In the genomic region with DNA sequence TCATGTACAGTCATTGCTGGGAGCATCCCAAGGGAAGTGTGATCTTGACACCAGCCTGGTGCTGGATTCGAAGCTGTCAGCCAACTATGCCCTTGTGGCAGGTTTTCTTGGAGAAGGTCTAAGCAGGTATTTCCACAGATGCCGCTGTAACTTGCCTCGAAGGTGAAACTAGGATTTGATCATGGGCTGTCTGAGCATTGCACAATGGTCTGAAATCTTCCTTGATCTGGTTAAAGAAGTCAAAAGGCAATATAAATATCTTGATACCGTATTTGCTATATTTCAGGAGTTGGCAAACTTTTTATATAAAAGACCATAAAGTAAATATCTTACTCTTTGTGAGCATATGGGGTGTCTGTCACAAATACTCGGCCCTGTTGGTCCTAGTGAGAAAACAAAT, we compare ENCODE assay signal across 26 cellular contexts.
A peak's percentile ranks its signal among the peaks of the same experiment; 100 is the strongest.
DNase-seq lines count a peak whose midpoint lies in the region; ATAC-seq, FAIRE-seq and TF ChIP-seq lines count a peak whose summit lies in the region.
"Had no signal": no experiment of that assay in that cellular context is flagged by ENCODE, and none has a peak within 500 bp of the region (broad histone marks: within the 10 kb centered on the region; RNA-seq: fewer than 3 reads in every experiment).

No MANE protein-coding gene starts in this region.

- H4K5ac ChIP-seq in IMR-90 (ENCODE audit: low read depth, low read length) = no peak overlapping the region

- H4K8ac ChIP-seq in IMR-90 (ENCODE audit: low read depth in 2 of 2, low read length in 2 of 2) (no peak overlapping the region), mesenchymal stem cell (ENCODE audit: low read length) (no peak overlapping the region), trophoblast cell (ENCODE audit: low read depth, low read length) (no peak overlapping the region)

- no peaks in the 10 kb centered on the region for H4K20me1 ChIP-seq in IMR-90 (ENCODE audit: insufficient read depth, low read length)
- H4K20me1 ChIP-seq: BLaER1 had no signal

- no peak overlapping the region for H4K12ac ChIP-seq in trophoblast cell (ENCODE audit: low read depth, low read length)

- no peak overlapping the region for H3K23ac ChIP-seq in IMR-90 (ENCODE audit: low read depth, low read length)
- H3K23ac ChIP-seq in mesenchymal stem cell (ENCODE audit: low read length in 2 of 2) = no peak overlapping the region
- peak overlapping the region; percentile 33 for H3K23ac ChIP-seq in trophoblast cell (ENCODE audit: low read length)

- CTCF ChIA-PET in Caco-2 (lab: Charles Lee) = no interaction called here
- CTCF ChIA-PET in IMR-90 (lab: Yijun Ruan, JAX) = interaction anchor here (0.9 kb wide), 1 partner anchor 167 kb away, joined by 4 read pairs; no protein-coding TSS in a partner anchor

- H3K18ac ChIP-seq in IMR-90 (ENCODE audit: low read depth, low read length) = no peak overlapping the region
- H3K18ac ChIP-seq in mesenchymal stem cell (ENCODE audit: low read depth in 1 of 2, low read length in 2 of 2) = no peak overlapping the region
- no peak overlapping the region for H3K18ac ChIP-seq in trophoblast cell (ENCODE audit: low read length)

- H3K4me3 ChIP-seq in Caco-2 (ENCODE audit: low read depth, low read length) (no peak overlapping the region), IMR-90 (ENCODE audit: insufficient read depth, low read depth, low read length) (no peak overlapping the region), mesenchymal stem cell (ENCODE audit: insufficient read depth in 1 of 2, low read depth in 1 of 2, low read length in 2 of 2) (no peak overlapping the region), trophoblast cell (ENCODE audit: low read depth, low read length) (no peak overlapping the region)
- H3K4me3 ChIP-seq: BLaER1 had no signal

- no peak for TF ChIP-seq POLR2A in IMR-90 (IDR thresholded peaks at IDR 0.05; ENCODE audit: low read depth, low read length)
- TF ChIP-seq POLR2A in H54 (IDR thresholded peaks at IDR 0.05; ENCODE audit: low read depth, low read length) = no peak

- H2BK15ac ChIP-seq in IMR-90 (ENCODE audit: low read depth, low read length) = no peak overlapping the region
- H2BK15ac ChIP-seq in mesenchymal stem cell (ENCODE audit: low read depth, poor library complexity, severe bottlenecking) = no peak overlapping the region

- H4K91ac ChIP-seq in IMR-90 (ENCODE audit: insufficient read depth, low read depth, low read length) (no peak overlapping the region), mesenchymal stem cell (ENCODE audit: low read length) (no peak overlapping the region), trophoblast cell (ENCODE audit: low read depth, low read length) (no peak overlapping the region)

- H3K4me2 ChIP-seq in IMR-90 (ENCODE audit: low read depth, low read length) = no peak overlapping the region
- H3K4me2 ChIP-seq in mesenchymal stem cell (ENCODE audit: low read length, poor library complexity, severe bottlenecking) = no peak overlapping the region
- no peak overlapping the region for H3K4me2 ChIP-seq in trophoblast cell (ENCODE audit: low read length)
- H3K4me2 ChIP-seq: BLaER1 had no signal

- H3K79me1 ChIP-seq in IMR-90 (ENCODE audit: low read depth in 1 of 2, low read length in 2 of 2) = no peaks in the 10 kb centered on the region
- H3K79me1 ChIP-seq in mesenchymal stem cell (replicated peaks; ENCODE audit: low read length, poor library complexity, severe bottlenecking) = no peaks in the 10 kb centered on the region
- H3K79me1 ChIP-seq in trophoblast cell (ENCODE audit: low read length) = no peaks in the 10 kb centered on the region

- no peaks in the 10 kb centered on the region for H3K27me3 ChIP-seq in Caco-2 (replicated peaks; ENCODE audit: control insufficient read depth, insufficient read depth, low read length)
- H3K27me3 ChIP-seq in IMR-90 (ENCODE audit: control insufficient read depth, insufficient read depth, low read length) = no peaks in the 10 kb centered on the region
- H3K27me3 ChIP-seq in mesenchymal stem cell (ENCODE audit: control insufficient read depth in 1 of 2, insufficient read depth in 1 of 2, low read length in 2 of 2) = no peaks in the 10 kb centered on the region
- no peaks in the 10 kb centered on the region for H3K27me3 ChIP-seq in trophoblast cell (ENCODE audit: insufficient read depth, low read length)
- H3K27me3 ChIP-seq: BE2C, BLaER1 had no signal

- H2AFZ ChIP-seq in IMR-90 (replicated peaks; ENCODE audit: low read length, poor library complexity) = no peak overlapping the region
- no peak overlapping the region for H2AFZ ChIP-seq in mesenchymal stem cell (ENCODE audit: low read depth, low read length)
- no peak overlapping the region for H2AFZ ChIP-seq in trophoblast cell (ENCODE audit: insufficient read depth, low read length, poor library complexity)

- no peak overlapping the region for H3K14ac ChIP-seq in IMR-90 (replicated peaks; ENCODE audit: low read depth, low read length)
- no peak overlapping the region for H3K14ac ChIP-seq in mesenchymal stem cell (ENCODE audit: low read length in 2 of 2)
- H3K14ac ChIP-seq in trophoblast cell (ENCODE audit: low read length) = no peak overlapping the region

- ATAC-seq in IMR-90 (ENCODE audit: low read depth) (no peak), HG03025 (IDR thresholded peaks at IDR 0.05; ENCODE audit: low FRiP score, unreplicated experiment) (no peak)

- POLR2A ChIA-PET in Caco-2 (lab: Charles Lee) = no interaction called here
- POLR2A ChIA-PET in IMR-90 (lab: Charles Lee; ENCODE audit: unreplicated experiment) = no interaction called here

- peaks cover 30% of the 10 kb centered on the region for H3K9me3 Mint-ChIP-seq in Caco-2 (ENCODE audit: unreplicated experiment)
- H3K9me3 Mint-ChIP-seq: CD4-positive, alpha-beta memory T cell had no signal

- H3K36me3 ChIP-seq in Caco-2 (ENCODE audit: control insufficient read depth, insufficient read depth, low read length) (no peaks in the 10 kb centered on the region), IMR-90 (ENCODE audit: control insufficient read depth, insufficient read depth, low read length) (no peaks in the 10 kb centered on the region), mesenchymal stem cell (ENCODE audit: control insufficient read depth in 1 of 2, insufficient read depth in 2 of 2, low read depth in 1 of 2, low read length in 2 of 2) (no peaks in the 10 kb centered on the region), trophoblast cell (ENCODE audit: control insufficient read depth in 1 of 2, insufficient read depth in 2 of 2, low read length in 2 of 2) (no peaks in the 10 kb centered on the region)
- H3K36me3 ChIP-seq: BE2C, BLaER1 had no signal

- H2BK120ac ChIP-seq in IMR-90 (ENCODE audit: low read depth, low read length) = no peak overlapping the region
- no peak overlapping the region for H2BK120ac ChIP-seq in mesenchymal stem cell (ENCODE audit: low read depth, low read length)
- no peak overlapping the region for H2BK120ac ChIP-seq in trophoblast cell (ENCODE audit: insufficient read depth, low read length, poor library complexity)

- intact Hi-C loops in Caco-2 (cut with micrococcal nuclease; ENCODE audit: unreplicated experiment) (loop anchor here (5.0 to 10.0 kb wide), 3 partner anchors 68 to 1046 kb away; a partner anchor contains a TSS), IMR-90 (cut with micrococcal nuclease) (loop anchor here (10.0 kb wide), 1 partner anchor 516 kb away; no protein-coding TSS in a partner anchor)

- in situ Hi-C loops in IMR-90 (cut with MboI; ENCODE audit: low sequenced_read_pairs) = loop anchor here (10.0 kb wide), 2 partner anchors 176 to 1036 kb away; a partner anchor contains a TSS

- no peak overlapping the region for H3K4ac ChIP-seq in IMR-90 (ENCODE audit: low read depth, low read length)
- no peak overlapping the region for H3K4ac ChIP-seq in mesenchymal stem cell (ENCODE audit: low read depth in 1 of 2, low read length in 2 of 2)
- H3K4ac ChIP-seq in trophoblast cell (ENCODE audit: low read depth, low read length) = no peak overlapping the region

- H3K56ac ChIP-seq in IMR-90 (ENCODE audit: extremely low read depth, insufficient read depth, low read length) = no peak overlapping the region; the same call in 1 of the 2 replicates

- no peaks in the 10 kb centered on the region for H3K9me1 ChIP-seq in IMR-90 (ENCODE audit: insufficient read depth, low read length)

- H2BK12ac ChIP-seq in mesenchymal stem cell (ENCODE audit: low read length in 2 of 2) = no peak overlapping the region
- H2BK12ac ChIP-seq in trophoblast cell (ENCODE audit: low read length) = no peak overlapping the region

- H3K79me2 ChIP-seq in trophoblast cell (ENCODE audit: control insufficient read depth, insufficient read depth, low read length, poor library complexity) = no peaks in the 10 kb centered on the region

- no peak for FAIRE-seq in H54 (lab: Jason Lieb, UNC)
- FAIRE-seq: A204.1, D721Med, G401.6, GM12891, GM19239 had no signal

- no peak overlapping the region for H3K4me3 Mint-ChIP-seq in Caco-2 (ENCODE audit: unreplicated experiment)
- H3K4me3 Mint-ChIP-seq: CD14-positive monocyte; CD4-positive, alpha-beta memory T cell; CD4-positive, CD25-positive, alpha-beta regulatory T cell; CD8-positive, alpha-beta memory T cell had no signal

- 100% methylated on average over 1 of the region's 5 CpGs; no CpG with 5 or more reads in 1 of the 2 experiments for WGBS in IMR-90 (ENCODE audit: extremely low coverage in 2 of 2, insufficient read length in 1 of 2), 2 experiments
- 94% methylated on average over 4 of the region's 5 CpGs for WGBS in mesenchymal stem cell
- WGBS in trophoblast cell (ENCODE audit: extremely low coverage, insufficient coverage, insufficient read length) = no CpG with 5 or more reads among the region's 5 CpGs

- H3K27ac ChIP-seq in IMR-90 (ENCODE audit: insufficient read depth, low read length) (no peak overlapping the region), mesenchymal stem cell (ENCODE audit: low read length, poor library complexity, severe bottlenecking) (no peak overlapping the region), trophoblast cell (ENCODE audit: low read depth, low read length) (no peak overlapping the region)
- H3K27ac ChIP-seq: BLaER1 had no signal

- H3K4me1 Mint-ChIP-seq in Caco-2 (ENCODE audit: low read depth, unreplicated experiment) = no peaks in the 10 kb centered on the region
- H3K4me1 Mint-ChIP-seq: CD14-positive monocyte; CD4-positive, alpha-beta memory T cell; CD4-positive, CD25-positive, alpha-beta regulatory T cell; CD8-positive, alpha-beta memory T cell had no signal

- peak overlapping the region; percentile 66 for H2AK9ac ChIP-seq in IMR-90 (replicated peaks; ENCODE audit: low read depth, low read length, poor library complexity)

- no peaks in the 10 kb centered on the region for H3K36me3 Mint-ChIP-seq in Caco-2 (ENCODE audit: insufficient read depth, unreplicated experiment)
- H3K36me3 Mint-ChIP-seq: CD14-positive monocyte; CD4-positive, alpha-beta memory T cell; CD4-positive, CD25-positive, alpha-beta regulatory T cell; CD8-positive, alpha-beta memory T cell had no signal

- H3K27me3 Mint-ChIP-seq in Caco-2 (ENCODE audit: insufficient read depth, unreplicated experiment) = no peaks in the 10 kb centered on the region
- H3K27me3 Mint-ChIP-seq: CD4-positive, alpha-beta memory T cell had no signal

- H2AK5ac ChIP-seq in IMR-90 (ENCODE audit: low read depth, low read length) (no peak overlapping the region), mesenchymal stem cell (ENCODE audit: low read length, severe bottlenecking) (peak overlapping the region; percentile 95), trophoblast cell (ENCODE audit: low read length) (no peak overlapping the region)

- no peak for DNase-seq in Caco-2
- DNase-seq in IMR-90 = no peak
- no peak for DNase-seq in mesenchymal stem cell
- peak in 1 of 2 donors; percentile 34 for DNase-seq in trophoblast cell
- no peak for DNase-seq in SHP77 (lab: John Stamatoyannopoulos, UW)
- DNase-seq in H54 (ENCODE audit: insufficient read length, low spot score) = no peak
- DNase-seq in foreskin melanocyte = no peak
- DNase-seq: 8988T; ACHN; BE2C; C1 segment of cervical spinal cord; Calu3; CD4-positive, alpha-beta memory T cell; CD4-positive, CD25-positive, alpha-beta regulatory T cell; CD8-positive, alpha-beta memory T cell; COR-L47; DMS79 treated with DMSO at 0.1 percent for 48 hours; GF-D8 had no signal

- TF ChIP-seq RAD21 in IMR-90 (IDR thresholded peaks at IDR 0.05; ENCODE audit: low read length) = no peak

- H3K9me3 ChIP-seq in Caco-2 = no peaks in the 10 kb centered on the region; the same call in 1 of the 2 replicates
- no peaks in the 10 kb centered on the region for H3K9me3 ChIP-seq in IMR-90 (ENCODE audit: control insufficient read depth, insufficient read depth, low read length)
- no peaks in the 10 kb centered on the region for H3K9me3 ChIP-seq in mesenchymal stem cell (ENCODE audit: control insufficient read depth, low read length)
- peaks cover 4% of the 10 kb centered on the region for H3K9me3 ChIP-seq in trophoblast cell (ENCODE audit: insufficient read depth, low read depth, low read length)
- H3K9me3 ChIP-seq: BE2C, BLaER1 had no signal

- H2BK5ac ChIP-seq in IMR-90 (ENCODE audit: low read depth, low read length, poor library complexity, severe bottlenecking) (no peak overlapping the region), mesenchymal stem cell (ENCODE audit: low read depth, low read length, poor library complexity, severe bottlenecking) (no peak overlapping the region), trophoblast cell (ENCODE audit: low read depth, low read length, poor library complexity) (no peak overlapping the region)

- H2BK20ac ChIP-seq in IMR-90 (ENCODE audit: low read depth, low read length) = no peak overlapping the region

- dilution Hi-C loops in IMR-90 (cut with HindIII; ENCODE audit: low sequenced_read_pairs, unreplicated experiment) = no loop called here

- peak overlapping the region; percentile 24 for H3K27ac Mint-ChIP-seq in Caco-2 (ENCODE audit: unreplicated experiment)
- H3K27ac Mint-ChIP-seq: CD4-positive, alpha-beta memory T cell; CD4-positive, CD25-positive, alpha-beta regulatory T cell; CD8-positive, alpha-beta memory T cell had no signal

- no peak for TF ChIP-seq CTCF in Caco-2 (IDR thresholded peaks at IDR 0.05; ENCODE audit: insufficient read depth in 1 of 2, low read depth in 1 of 2, low read length in 1 of 2, severe bottlenecking in 1 of 2, unreplicated experiment in 1 of 2)
- no peak for TF ChIP-seq CTCF in IMR-90 (conservative IDR thresholded peaks at IDR 0.05; ENCODE audit: low read depth, low read length)

- H3K4me1 ChIP-seq in Caco-2 (peaks cover 12% of the 10 kb centered on the region), IMR-90 (ENCODE audit: control insufficient read depth, insufficient read depth, low read length) (peaks cover 2% of the 10 kb centered on the region; the same call in 1 of the 2 replicates), mesenchymal stem cell (ENCODE audit: control insufficient read depth, insufficient read depth, low read depth, low read length) (peaks cover 6% of the 10 kb centered on the region), trophoblast cell (ENCODE audit: control insufficient read depth in 1 of 2, insufficient read depth in 2 of 2, low read length in 2 of 2) (peaks cover 0 to 2% of the 10 kb centered on the region in 2 experiments)
- H3K4me1 ChIP-seq: BE2C, BLaER1 had no signal

- BruUV-seq in Caco-2 (replicated peaks; lab: Mats Ljungman, UMichigan) (no TSS peak), IMR-90 (replicated peaks; lab: Mats Ljungman, UMichigan) (no TSS peak)

- H3K9ac ChIP-seq in IMR-90 (ENCODE audit: low read depth, low read length) (no peak overlapping the region), mesenchymal stem cell (ENCODE audit: low read length) (no peak overlapping the region), trophoblast cell (ENCODE audit: low read length) (peak overlapping the region; percentile 40)
- H3K9ac ChIP-seq: BLaER1 had no signal
